ENCODE assay signal across 6 cellular contexts in genomic region chr4:172675232-172675631, GRCh38.
"Had no signal": no experiment of that assay in that cellular context is flagged by ENCODE, and none has a peak within 500 bp of the region (broad histone marks: within the 10 kb centered on the region; RNA-seq: fewer than 3 reads in every experiment).

No MANE protein-coding gene starts in this region.

- H3K27ac ChIP-seq: HL-60 had no signal

- DNase-seq: IMR-90 had no signal

- H3K4me3 ChIP-seq: K562 had no signal

- H3K27ac Mint-ChIP-seq: IgD-negative memory B cell had no signal

- FAIRE-seq: HepG2, HTR-8/SVneo, K562 had no signal

- ATAC-seq: HepG2, K562 had no signal
